ENCODE assay signal across 20 cellular contexts in genomic region chr7:46565257-46565656, GRCh38.
A peak's percentile ranks its signal among the peaks of the same experiment; 100 is the strongest.
DNase-seq lines count a peak whose midpoint lies in the region; ATAC-seq, FAIRE-seq and TF ChIP-seq lines count a peak whose summit lies in the region.
"Had no signal": no experiment of that assay in that cellular context is flagged by ENCODE, and none has a peak within 500 bp of the region (broad histone marks: within the 10 kb centered on the region; RNA-seq: fewer than 3 reads in every experiment).

No MANE protein-coding gene starts in this region.

- no peak overlapping the region for H2BK15ac ChIP-seq in mesenchymal stem cell (ENCODE audit: low read depth, poor library complexity, severe bottlenecking)

- SMC1A ChIA-PET in GM12878 (lab: Charles Lee; ENCODE audit: uncharacterized antibody, unreplicated experiment), result interaction anchor here (0.5 to 1.8 kb wide), 7 partner anchors 8 to 186 kb away, joined by 3 to 5 read pairs (median 3); no protein-coding TSS in a partner anchor

- H3K4me1 ChIP-seq in GM23248 (ENCODE audit: insufficient read depth) (peaks cover 19% of the 10 kb centered on the region), GM12878 (ENCODE audit: control insufficient read depth, insufficient read depth, low read length) (no peaks in the 10 kb centered on the region), keratinocyte (ENCODE audit: control insufficient read depth, extremely low read depth, insufficient read depth, low read length) (peaks cover 37% of the 10 kb centered on the region), mesenchymal stem cell (ENCODE audit: control insufficient read depth, insufficient read depth, low read depth, low read length) (peaks cover 16% of the 10 kb centered on the region), HepG2 (ENCODE audit: insufficient read depth, low read length) (no peaks in the 10 kb centered on the region)

- H3K79me2 ChIP-seq in GM23248 (ENCODE audit: insufficient read depth) (no peaks in the 10 kb centered on the region), GM12878 (ENCODE audit: control insufficient read depth, insufficient read depth, low read length) (no peaks in the 10 kb centered on the region), keratinocyte (ENCODE audit: control insufficient read depth, insufficient read depth, low read length) (no peaks in the 10 kb centered on the region), HepG2 (ENCODE audit: insufficient read depth, low read length) (no peaks in the 10 kb centered on the region)

- BruUV-seq in GM12878 (replicated peaks; lab: Mats Ljungman, UMichigan), result no TSS peak
- BruUV-seq in HepG2 (replicated peaks; lab: Mats Ljungman, UMichigan), result no TSS peak

- H2AK5ac ChIP-seq in mesenchymal stem cell (ENCODE audit: low read length, severe bottlenecking), result no peak overlapping the region

- no peaks in the 10 kb centered on the region for H3K9me1 ChIP-seq in keratinocyte (ENCODE audit: control insufficient read depth, extremely low read depth, insufficient read depth, low read length)

- H3K36me3 Mint-ChIP-seq in nephron (ENCODE audit: low read depth), result peaks cover 4% of the 10 kb centered on the region

- no peak for FAIRE-seq in GM12878 (lab: Jason Lieb, UNC)
- FAIRE-seq in keratinocyte (lab: Jason Lieb, UNC), result peak; percentile 96
- no peak for FAIRE-seq in HepG2 (lab: Jason Lieb, UNC)
- FAIRE-seq: A204.1 had no signal

- no peak overlapping the region for H2BK120ac ChIP-seq in mesenchymal stem cell (ENCODE audit: low read depth, low read length)

- H3K79me1 ChIP-seq in mesenchymal stem cell (replicated peaks; ENCODE audit: low read length, poor library complexity, severe bottlenecking), result no peaks in the 10 kb centered on the region

- H3K4me2 ChIP-seq in GM23248 (ENCODE audit: unreplicated experiment), result no peak overlapping the region
- H3K4me2 ChIP-seq in GM12878 (ENCODE audit: control insufficient read depth, insufficient read depth), result no peak overlapping the region
- H3K4me2 ChIP-seq in keratinocyte (ENCODE audit: control insufficient read depth, extremely low read depth, insufficient read depth, low read depth, low read length), result peak overlapping the region; percentile 24
- H3K4me2 ChIP-seq in mesenchymal stem cell (ENCODE audit: low read length, poor library complexity, severe bottlenecking), result no peak overlapping the region
- H3K4me2 ChIP-seq in HepG2 (ENCODE audit: low read depth, low read length), result no peak overlapping the region

- no peak overlapping the region for H3K14ac ChIP-seq in mesenchymal stem cell (ENCODE audit: low read length in 2 of 2)

- no peak overlapping the region for H2BK12ac ChIP-seq in mesenchymal stem cell (ENCODE audit: low read length in 2 of 2)

- H3F3A ChIP-seq in GM23248 (ENCODE audit: insufficient read depth), result peaks cover 28% of the 10 kb centered on the region

- TF ChIP-seq CTCF in GM12878 (IDR thresholded peaks at IDR 0.05 in 2 of 3, conservative IDR thresholded peaks at IDR 0.05 in 1 of 3; ENCODE audit: control insufficient read depth in 2 of 3, extremely low read depth in 1 of 3, insufficient read depth in 1 of 3, low read depth in 3 of 3, low read length in 3 of 3) (no peak), keratinocyte (optimal IDR thresholded peaks at IDR 0.05 in 1 of 3, IDR thresholded peaks at IDR 0.05 in 1 of 3, conservative IDR thresholded peaks at IDR 0.05 in 1 of 3; ENCODE audit: extremely low read depth in 1 of 3, insufficient read depth in 2 of 3, low read length in 3 of 3) (no peak), nephron (IDR thresholded peaks at IDR 0.05; ENCODE audit: unreplicated experiment in 3 of 3) (no peak), HepG2 (CRISPR knock-in tag; IDR thresholded peaks at IDR 0.05) (no peak)

- H3K4ac ChIP-seq in mesenchymal stem cell (ENCODE audit: low read depth in 1 of 2, low read length in 2 of 2), result no peak overlapping the region

- H3K9me2 ChIP-seq in GM23248 (ENCODE audit: insufficient read depth), result no peaks in the 10 kb centered on the region

- H4K91ac ChIP-seq in mesenchymal stem cell (ENCODE audit: low read length), result no peak overlapping the region

- H3K27me3 ChIP-seq in GM23248 (replicated peaks; ENCODE audit: insufficient read depth) (no peaks in the 10 kb centered on the region), GM12878 (replicated peaks in 1 of 2; ENCODE audit: control insufficient read depth in 2 of 2, insufficient read depth in 2 of 2, low read length in 1 of 2) (no peaks in the 10 kb centered on the region), keratinocyte (ENCODE audit: control insufficient read depth, extremely low read depth, insufficient read depth, low read length) (no peaks in the 10 kb centered on the region), mesenchymal stem cell (ENCODE audit: control insufficient read depth in 1 of 2, insufficient read depth in 1 of 2, low read length in 2 of 2) (no peaks in the 10 kb centered on the region), HepG2 (ENCODE audit: control insufficient read depth in 1 of 2, insufficient read depth in 2 of 2, low read length in 2 of 2) (no peaks in the 10 kb centered on the region)

- DNase-seq in GM23248, result no peak
- no peak for DNase-seq in GM12878 (ENCODE audit: low read depth, low spot score)
- no peak for DNase-seq in keratinocyte (ENCODE audit: low read depth, low spot score)
- DNase-seq in stimulated activated CD4-positive, alpha-beta T cell treated with anti-CD3 and anti-CD28 coated beads, Interleukin-15, amount 100 ng/mL, for 24 hours, result no peak
- no peak for DNase-seq in mesenchymal stem cell
- DNase-seq in hypothalamus (lab: John Stamatoyannopoulos, UW), result no peak
- no peak for DNase-seq in HepG2 (ENCODE audit: low spot score)
- DNase-seq: C1 segment of cervical spinal cord, DMS153, EL, HCEC 1CT, KBM-7, NCI-H1105, NCI-H187, NCI-H446, NCI-H774, Right ventricle myocardium superior had no signal

- POLR2A ChIA-PET in GM12878 (lab: Charles Lee), result no interaction called here
- POLR2A ChIA-PET in HepG2 (lab: Yijun Ruan, JAX), result no interaction called here

- ATAC-seq in GM12878, result peak; percentile 47; the same call in 1 of the 3 replicates
- no peak for ATAC-seq in HepG2
- ATAC-seq: Panc1 had no signal

- dilution Hi-C loops in keratinocyte (cut with MboI; ENCODE audit: extremely low pct_ligation_motif_present, low sequenced_read_pairs), result no loop called here

- no peak overlapping the region for H3K4me3 Mint-ChIP-seq in nephron

- no peaks in the 10 kb centered on the region for H3K27me3 Mint-ChIP-seq in nephron (ENCODE audit: low read depth)

- no peak for TF ChIP-seq RAD21 in GM12878 (IDR thresholded peaks at IDR 0.05; ENCODE audit: insufficient read depth, low read depth, low read length)
- TF ChIP-seq RAD21 in HepG2 (CRISPR knock-in tag; IDR thresholded peaks at IDR 0.05), result no peak

- H3K4me3 ChIP-seq in GM23248 (no peak overlapping the region), GM12878 (no peak overlapping the region), keratinocyte (ENCODE audit: control insufficient read depth in 2 of 3, extremely low read depth in 1 of 3, insufficient read depth in 2 of 3, low read depth in 1 of 3, low read length in 3 of 3) (no peak overlapping the region), mesenchymal stem cell (ENCODE audit: insufficient read depth in 1 of 2, low read depth in 1 of 2, low read length in 2 of 2) (no peak overlapping the region), HepG2 (replicated peaks in 1 of 3; ENCODE audit: insufficient read depth in 1 of 3, low read depth in 2 of 3, low read length in 3 of 3) (no peak overlapping the region)

- RAD21 ChIA-PET in GM12878 (lab: Charles Lee; ENCODE audit: unreplicated experiment), result interaction anchor here (1.2 kb wide), 1 partner anchor 643 kb away, joined by 3 read pairs; no protein-coding TSS in a partner anchor

- H3K4me1 Mint-ChIP-seq in nephron, result peaks cover 34% of the 10 kb centered on the region

- 85 to 92% methylated on average over 2 of the region's 2 CpGs for WGBS in GM23248 (ENCODE audit: low coverage in 1 of 2, low lambda C conversion rate in 2 of 2, missing lambda C conversion rate in 2 of 2), 2 experiments
- WGBS in GM12878 (ENCODE audit: insufficient coverage, insufficient replicate concordance, low lambda C conversion rate, missing lambda C conversion rate), result 3% methylated on average over 2 of the region's 2 CpGs
- WGBS in mesenchymal stem cell, result 100% methylated on average over 1 of the region's 2 CpGs
- WGBS in HepG2 (ENCODE audit: low lambda C conversion rate), result 18% methylated on average over 2 of the region's 2 CpGs

- H3K9me3 ChIP-seq in GM23248 (ENCODE audit: low read depth) (peaks cover 3% of the 10 kb centered on the region), GM12878 (replicated peaks; ENCODE audit: control insufficient read depth, insufficient read depth, low read length) (no peaks in the 10 kb centered on the region), keratinocyte (ENCODE audit: control insufficient read depth, low read depth, low read length) (no peaks in the 10 kb centered on the region), mesenchymal stem cell (ENCODE audit: control insufficient read depth, low read length) (no peaks in the 10 kb centered on the region), HepG2 (ENCODE audit: low read length) (no peaks in the 10 kb centered on the region)

- H3K27ac ChIP-seq in GM23248 (peak overlapping the region; percentile 77; the same call in 1 of the 2 replicates), GM12878 (ENCODE audit: control insufficient read depth, insufficient read depth) (no peak overlapping the region), keratinocyte (ENCODE audit: control insufficient read depth, insufficient read depth, low read length) (peak overlapping the region; percentile 71), mesenchymal stem cell (ENCODE audit: low read length, poor library complexity, severe bottlenecking) (no peak overlapping the region), HepG2 (ENCODE audit: extremely low read length, insufficient read depth, low read length) (no peak overlapping the region)

- peaks cover 25% of the 10 kb centered on the region for H3K9me3 Mint-ChIP-seq in nephron

- H4K8ac ChIP-seq in mesenchymal stem cell (ENCODE audit: low read length), result no peak overlapping the region

- intact Hi-C loops in GM12878 (cut with micrococcal nuclease; ENCODE audit: unreplicated experiment) (no loop called here), HepG2 (cut with micrococcal nuclease; ENCODE audit: unreplicated experiment) (loop anchor here (10.0 kb wide), 1 partner anchor 1770 kb away; the partner anchor contains the start of gene PPIA)

- CTCF ChIA-PET in GM12878 (lab: Yijun Ruan, JAX) (interaction anchor here (0.5 kb wide), 1 partner anchor 250 kb away, joined by 3 read pairs; no protein-coding TSS in a partner anchor), HepG2 (lab: Yijun Ruan, JAX; ENCODE audit: low intra/inter-chr PET ratio, low total read pairs) (no interaction called here)

- in situ Hi-C loops in GM23248 (cut with MboI) (no loop called here), GM12878 (cut with MboI) (no loop called here), HepG2 (cut with HindIII; ENCODE audit: extremely low pct_ligation_motif_present, low pct_unique_long_range_greater_than_20kb) (no loop called here)

- TF ChIP-seq EP300 in GM12878 (IDR thresholded peaks at IDR 0.05; ENCODE audit: borderline replicate concordance in 1 of 2, control insufficient read depth in 1 of 2, low read depth in 2 of 2, low read length in 2 of 2) (no peak), HepG2 (IDR thresholded peaks at IDR 0.05; ENCODE audit: low read depth in 2 of 2, low read length in 2 of 2) (no peak), HepG2 (CRISPR knock-in tag; IDR thresholded peaks at IDR 0.05; ENCODE audit: borderline replicate concordance) (no peak)

- H2BK5ac ChIP-seq in mesenchymal stem cell (ENCODE audit: low read depth, low read length, poor library complexity, severe bottlenecking), result no peak overlapping the region

- 0 out of 2 replicates have a peak overlapping the region, but pooled peaks have one; percentile 26 for H2AFZ ChIP-seq in GM23248
- H2AFZ ChIP-seq in GM12878 (ENCODE audit: control insufficient read depth, low read depth, low read length), result no peak overlapping the region
- H2AFZ ChIP-seq in keratinocyte (ENCODE audit: control insufficient read depth, low read length), result peak overlapping the region; percentile 37
- no peak overlapping the region for H2AFZ ChIP-seq in mesenchymal stem cell (ENCODE audit: low read depth, low read length)
- no peak overlapping the region for H2AFZ ChIP-seq in HepG2 (ENCODE audit: low read length)

- no peaks in the 10 kb centered on the region for H4K20me1 ChIP-seq in GM23248 (ENCODE audit: insufficient read depth)
- H4K20me1 ChIP-seq in GM12878 (ENCODE audit: control insufficient read depth, insufficient read depth), result no peaks in the 10 kb centered on the region
- no peaks in the 10 kb centered on the region for H4K20me1 ChIP-seq in keratinocyte (ENCODE audit: control insufficient read depth, extremely low read depth, insufficient read depth, low read length)
- no peaks in the 10 kb centered on the region for H4K20me1 ChIP-seq in HepG2 (ENCODE audit: insufficient read depth, low read length)

- H3K36me3 ChIP-seq in GM23248 (ENCODE audit: low read depth), result 0 out of 2 replicates have a peak, but pooled peaks cover 4% of the 10 kb centered on the region
- H3K36me3 ChIP-seq in GM12878 (ENCODE audit: control insufficient read depth in 2 of 2, insufficient read depth in 2 of 2, low read length in 1 of 2), result no peaks in the 10 kb centered on the region
- H3K36me3 ChIP-seq in keratinocyte (ENCODE audit: control insufficient read depth in 2 of 2, extremely low read depth in 1 of 2, insufficient read depth in 2 of 2, low read length in 2 of 2), result no peaks in the 10 kb centered on the region
- H3K36me3 ChIP-seq in mesenchymal stem cell (ENCODE audit: control insufficient read depth in 1 of 2, insufficient read depth in 2 of 2, low read depth in 1 of 2, low read length in 2 of 2), result no peaks in the 10 kb centered on the region
- no peaks in the 10 kb centered on the region for H3K36me3 ChIP-seq in HepG2 (replicated peaks in 1 of 2; ENCODE audit: control insufficient read depth in 1 of 2, insufficient read depth in 2 of 2, low read length in 2 of 2)

- no peak for TF ChIP-seq POLR2A in GM12878 (IDR thresholded peaks at IDR 0.05; ENCODE audit: low read depth, low read length)
- TF ChIP-seq POLR2A in HepG2 (IDR thresholded peaks at IDR 0.05; ENCODE audit: insufficient read depth in 1 of 2, low read depth in 2 of 2, low read length in 2 of 2), result no peak

- peak overlapping the region in 2 of 3 experiments; percentile 60 to 67 for H3K27ac Mint-ChIP-seq in nephron

- H3K23ac ChIP-seq in mesenchymal stem cell (ENCODE audit: low read length in 2 of 2), result no peak overlapping the region

- H3K18ac ChIP-seq in mesenchymal stem cell (ENCODE audit: low read depth in 1 of 2, low read length in 2 of 2), result no peak overlapping the region

- no peak overlapping the region for H3K9ac ChIP-seq in GM23248
- no peak overlapping the region for H3K9ac ChIP-seq in GM12878 (ENCODE audit: control insufficient read depth, insufficient read depth, low read length)
- peak overlapping the region; percentile 26 for H3K9ac ChIP-seq in keratinocyte (ENCODE audit: control insufficient read depth, extremely low read depth, insufficient read depth, low read length)
- no peak overlapping the region for H3K9ac ChIP-seq in mesenchymal stem cell (ENCODE audit: low read length)
- H3K9ac ChIP-seq in HepG2 (ENCODE audit: insufficient read depth, low read depth, low read length), result no peak overlapping the region

Comparison
In these comparisons a context has a peak if more than half of its experiments do, and no peak if none do; other contexts are left out.
1. H2AFZ ChIP-seq: peak in GM23248 (single experiment) and keratinocyte (single experiment); none in GM12878 (single experiment), mesenchymal stem cell (single experiment) and HepG2 (single experiment).
2. H3K27ac ChIP-seq: peak in GM23248 (single experiment) and keratinocyte (single experiment); none in GM12878 (single experiment), mesenchymal stem cell (single experiment) and HepG2 (single experiment).